16 cellular contexts compared by ENCODE assay signal in genomic region chr21:40200962-40201361, GRCh38.
DNase-seq lines count a peak whose midpoint lies in the region; ATAC-seq and TF ChIP-seq lines count a peak whose summit lies in the region.
"Had no signal": no experiment of that assay in that cellular context is flagged by ENCODE, and none has a peak within 500 bp of the region (broad histone marks: within the 10 kb centered on the region; RNA-seq: fewer than 3 reads in every experiment).

No MANE protein-coding gene starts in this region.

- DNase-seq in NCI-H1105 treated with DMSO at 0.1 percent for 48 hours (lab: John Stamatoyannopoulos, UW) (peak; percentile 4), NCI-H1105 (lab: John Stamatoyannopoulos, UW) (no peak), SK-N-SH (no peak), epithelial cell of esophagus (ENCODE audit: low read depth) (peak; percentile 7), sciatic nerve (ENCODE audit: low spot score) (no peak), NCI-H1436 (lab: John Stamatoyannopoulos, UW) (no peak), PC-9 (no peak)
- DNase-seq: C1 segment of cervical spinal cord; Calu3; CD4-positive, alpha-beta T cell; DMS 273 treated with DMSO at 0.1 percent for 48 hours; EL had no signal

- H3K36me3 ChIP-seq in SK-N-SH (replicated peaks in 1 of 2; ENCODE audit: control insufficient read depth in 1 of 2, insufficient read depth in 2 of 2, low read length in 1 of 2) (no peaks in the 10 kb centered on the region), PC-9 (ENCODE audit: low read depth) (no peaks in the 10 kb centered on the region)
- H3K36me3 ChIP-seq: HAP-1 had no signal

- no peak; the same call in 1 of the 2 replicates for TF ChIP-seq RAD21 in SK-N-SH (IDR thresholded peaks at IDR 0.05; ENCODE audit: low read length)

- H4K20me1 ChIP-seq in SK-N-SH (ENCODE audit: insufficient read depth) (no peaks in the 10 kb centered on the region), PC-9 (ENCODE audit: insufficient read depth) (no peaks in the 10 kb centered on the region)

- TF ChIP-seq EP300 in SK-N-SH (IDR thresholded peaks at IDR 0.05; ENCODE audit: borderline replicate concordance in 1 of 2, low read depth in 1 of 2, low read length in 1 of 2): no peak

- H3K9me2 ChIP-seq in SK-N-SH (no peaks in the 10 kb centered on the region), PC-9 (ENCODE audit: insufficient read depth) (no peaks in the 10 kb centered on the region)

- 20% methylated on average over 3 of the region's 3 CpGs for WGBS in SK-N-SH (ENCODE audit: low lambda C conversion rate)

- no peak overlapping the region for H3K9ac ChIP-seq in SK-N-SH

- H3K4me2 ChIP-seq in SK-N-SH (no peak overlapping the region), PC-9 (no peak overlapping the region)

- TF ChIP-seq CTCF in SK-N-SH (IDR thresholded peaks at IDR 0.05) (no peak), epithelial cell of esophagus (IDR thresholded peaks at IDR 0.05; ENCODE audit: insufficient read depth, low read depth, low read length, missing control alignments) (no peak), PC-9 (conservative IDR thresholded peaks at IDR 0.05) (no peak)

- H3F3A ChIP-seq in SK-N-SH (replicated peaks; ENCODE audit: insufficient read depth) (no peaks in the 10 kb centered on the region), PC-9 (ENCODE audit: insufficient read depth, low read depth) (no peaks in the 10 kb centered on the region)

- CTCF ChIA-PET in SK-N-SH (lab: Yijun Ruan, JAX) (interaction anchor here (0.8 to 2.1 kb wide), 4 partner anchors 11 to 185 kb away, joined by 3 to 6 read pairs (median 4); no protein-coding TSS in a partner anchor), PC-9 (lab: Charles Lee) (no interaction called here)

- ATAC-seq in SK-N-SH treated with all-trans-retinoic acid at 6 μM for 48 hours: no peak
- ATAC-seq in sciatic nerve: peak; percentile 67
- ATAC-seq: HepG2 had no signal

- no TSS peak for BruUV-seq in PC-9 (replicated peaks; lab: Mats Ljungman, UMichigan)

- H3K79me2 ChIP-seq in SK-N-SH (ENCODE audit: insufficient read depth) (no peaks in the 10 kb centered on the region), PC-9 (ENCODE audit: low read depth) (no peaks in the 10 kb centered on the region)

- no peak overlapping the region for H3K4me3 ChIP-seq in SK-N-SH (ENCODE audit: low read depth in 2 of 2, low read length in 1 of 2)
- no peak overlapping the region for H3K4me3 ChIP-seq in epithelial cell of esophagus (ENCODE audit: low read length)
- no peak overlapping the region for H3K4me3 ChIP-seq in PC-9
- H3K4me3 ChIP-seq: HAP-1 had no signal

- H3K4me1 ChIP-seq in SK-N-SH (ENCODE audit: control insufficient read depth in 1 of 2, insufficient read depth in 2 of 2, low read depth in 1 of 2, low read length in 1 of 2) (peaks cover 0 to 3% of the 10 kb centered on the region in 2 experiments; a peak in 1 of 4 replicates), PC-9 (replicated peaks; ENCODE audit: insufficient read depth) (no peaks in the 10 kb centered on the region)
- H3K4me1 ChIP-seq: HAP-1 had no signal

- no peaks in the 10 kb centered on the region for H3K27me3 ChIP-seq in SK-N-SH (ENCODE audit: insufficient read depth)
- H3K27me3 ChIP-seq in PC-9 (ENCODE audit: insufficient read depth, low read depth): no peaks in the 10 kb centered on the region

- no peak overlapping the region for H2AFZ ChIP-seq in SK-N-SH (ENCODE audit: low read depth)
- no peak overlapping the region for H2AFZ ChIP-seq in PC-9

- POLR2A ChIA-PET in SK-N-SH (lab: Yijun Ruan, JAX) (no interaction called here), PC-9 (lab: Charles Lee; ENCODE audit: unreplicated experiment) (no interaction called here)

- H3K27ac ChIP-seq in SK-N-SH (ENCODE audit: low read depth in 2 of 2, low read length in 1 of 2) (no peak overlapping the region), PC-9 (no peak overlapping the region)
- H3K27ac ChIP-seq: 22Rv1 had no signal

- intact Hi-C loops in sciatic nerve (cut with DNase I) (no loop called here), PC-9 (cut with micrococcal nuclease; ENCODE audit: unreplicated experiment) (no loop called here)

- H3K9me3 ChIP-seq in SK-N-SH: no peaks in the 10 kb centered on the region
- H3K9me3 ChIP-seq in PC-9 (ENCODE audit: insufficient read depth, low read depth): no peaks in the 10 kb centered on the region
- H3K9me3 ChIP-seq: HAP-1 had no signal

TF ChIP-seq in SK-N-SH treated with all-trans-retinoic acid at 6 μM for 48 hours, 23 proteins besides CTCF, POLR2A, EP300 and RAD21 (continues in another document):
- 0 out of 2 replicates have a peak, but pooled peaks have one; percentile 30 for TF ChIP-seq TCF4 (CRISPR knock-in tag; IDR thresholded peaks at IDR 0.05; ENCODE audit: borderline replicate concordance)
- TF ChIP-seq POU6F1 (CRISPR knock-in tag; IDR thresholded peaks at IDR 0.05; ENCODE audit: borderline replicate concordance, low read depth): no peak
- no peak for TF ChIP-seq CREB5 (CRISPR knock-in tag; IDR thresholded peaks at IDR 0.05; ENCODE audit: low read depth)

TF ChIP-seq in SK-N-SH, 30 proteins besides CTCF, POLR2A, EP300 and RAD21:
- TF ChIP-seq RFX5 (IDR thresholded peaks at IDR 0.05; ENCODE audit: low read length): no peak
- no peak for TF ChIP-seq TAF1 (IDR thresholded peaks at IDR 0.05; ENCODE audit: borderline replicate concordance, low read depth, low read length)

Comparison
In these comparisons a context has a peak if more than half of its experiments do, and no peak if none do; other contexts are left out.
1. DNase-seq: peak in NCI-H1105 treated with DMSO at 0.1 percent for 48 hours (single experiment) and epithelial cell of esophagus (single experiment); none in NCI-H1105 (single experiment), SK-N-SH (single experiment), sciatic nerve (single experiment), NCI-H1436 (single experiment) and PC-9 (0 of 2).